ENCODE assay signal across 16 cellular contexts in genomic region chr6:12331951-12332749, GRCh38. TPM values are rescaled to one million over a fixed set of nuclear protein-coding genes. Genes with fewer than 3 reads are reported as not detected.
DNase-seq lines count a peak whose midpoint lies in the region; ATAC-seq, FAIRE-seq and TF ChIP-seq lines count a peak whose summit lies in the region.
"Had no signal": no experiment of that assay in that cellular context is flagged by ENCODE, and none has a peak within 500 bp of the region (broad histone marks: within the 10 kb centered on the region; RNA-seq: fewer than 3 reads in every experiment).

No MANE protein-coding gene starts in this region.

- H3K4me1 Mint-ChIP-seq in MCF 10A (ENCODE audit: insufficient read depth, unreplicated experiment): peaks cover 35% of the 10 kb centered on the region
- H3K4me1 Mint-ChIP-seq: brain had no signal

- H3K27me3 ChIP-seq in left ventricle myocardium inferior (ENCODE audit: low read depth): no peaks in the 10 kb centered on the region
- H3K27me3 ChIP-seq in HepG2 (ENCODE audit: control insufficient read depth in 1 of 2, insufficient read depth in 2 of 2, low read length in 2 of 2): no peaks in the 10 kb centered on the region
- H3K27me3 ChIP-seq in upper lobe of right lung: no peaks in the 10 kb centered on the region
- H3K27me3 ChIP-seq: vagina had no signal

- H2AFZ ChIP-seq in HepG2 (ENCODE audit: low read length): no peak overlapping the region

- H3K4me1 ChIP-seq in left ventricle myocardium inferior (peaks cover 17% of the 10 kb centered on the region), HepG2 (ENCODE audit: insufficient read depth, low read length) (peaks cover 91% of the 10 kb centered on the region), upper lobe of right lung (peaks cover 7% of the 10 kb centered on the region)

- no peak overlapping the region for H3K4me3 ChIP-seq in left ventricle myocardium inferior
- H3K4me3 ChIP-seq in HepG2 (replicated peaks in 1 of 3; ENCODE audit: insufficient read depth in 1 of 3, low read depth in 2 of 3, low read length in 3 of 3): no peak overlapping the region; a peak in 1 of 6 replicates
- no peak overlapping the region for H3K4me3 ChIP-seq in upper lobe of right lung
- H3K4me3 ChIP-seq: vagina had no signal

- peak overlapping the region; percentile 27; the same call in 1 of the 2 replicates for H3K9ac ChIP-seq in HepG2 (ENCODE audit: insufficient read depth, low read depth, low read length)

- peaks cover 13% of the 10 kb centered on the region for H3K36me3 Mint-ChIP-seq in MCF 10A (ENCODE audit: insufficient read depth, unreplicated experiment)
- H3K36me3 Mint-ChIP-seq: brain; natural killer cell treated with Interleukin-12 subunit alpha and Interleukin-12 subunit beta and Interleukin-15 and Interleukin-18, amount 100 ng/mL, for 72 hours had no signal

- TF ChIP-seq CTCF in left ventricle myocardium inferior (IDR thresholded peaks at IDR 0.05; ENCODE audit: borderline replicate concordance) (no peak), MCF 10A (IDR thresholded peaks at IDR 0.05; ENCODE audit: unreplicated experiment) (no peak), HepG2 (CRISPR knock-in tag; IDR thresholded peaks at IDR 0.05) (no peak), upper lobe of right lung (IDR thresholded peaks at IDR 0.05) (no peak)

- H3K27me3 Mint-ChIP-seq in MCF 10A (ENCODE audit: insufficient read depth, unreplicated experiment): no peaks in the 10 kb centered on the region
- H3K27me3 Mint-ChIP-seq: brain had no signal

- TF ChIP-seq EP300 in HepG2 (IDR thresholded peaks at IDR 0.05; ENCODE audit: low read depth in 2 of 2, low read length in 2 of 2): peak in 1 of 2 experiments; percentile 68; a peak in 1 of 4 replicates
- no peak; the same call in 1 of the 2 replicates for TF ChIP-seq EP300 in HepG2 (CRISPR knock-in tag; IDR thresholded peaks at IDR 0.05; ENCODE audit: borderline replicate concordance)

- no peaks in the 10 kb centered on the region for H4K20me1 ChIP-seq in HepG2 (ENCODE audit: insufficient read depth, low read length)

- no peaks in the 10 kb centered on the region for H3K9me3 ChIP-seq in left ventricle myocardium inferior (replicated peaks)
- no peaks in the 10 kb centered on the region for H3K9me3 ChIP-seq in HepG2 (ENCODE audit: low read length)
- H3K9me3 ChIP-seq in upper lobe of right lung: no peaks in the 10 kb centered on the region
- H3K9me3 ChIP-seq: vagina had no signal

- CTCF ChIA-PET in MCF 10A (lab: Yijun Ruan, JAX): interaction anchor here (0.6 to 3.4 kb wide), 5 partner anchors 10 to 109 kb away, joined by 3 to 13 read pairs (median 3); no protein-coding TSS in a partner anchor
- CTCF ChIA-PET in HepG2 (lab: Yijun Ruan, JAX; ENCODE audit: low intra/inter-chr PET ratio, low total read pairs): no interaction called here

- POLR2A ChIA-PET in MCF 10A (lab: Yijun Ruan, JAX) (interaction anchor here (0.6 to 13.7 kb wide), 5 partner anchors 8 to 43 kb away, joined by 3 to 252 read pairs (median 10); partner anchors contain the start of gene EDN1), HepG2 (lab: Yijun Ruan, JAX) (interaction anchor here (0.8 to 2.7 kb wide), 11 partner anchors 8 to 43 kb away, joined by 3 to 18 read pairs (median 4); partner anchors contain the start of gene EDN1)

- H3K4me3 Mint-ChIP-seq in MCF 10A (ENCODE audit: unreplicated experiment): no peak overlapping the region
- H3K4me3 Mint-ChIP-seq: brain; natural killer cell treated with Interleukin-12 subunit alpha and Interleukin-12 subunit beta and Interleukin-15 and Interleukin-18, amount 100 ng/mL, for 72 hours had no signal

- in situ Hi-C loops in HepG2 (cut with HindIII; ENCODE audit: extremely low pct_ligation_motif_present, low pct_unique_long_range_greater_than_20kb): no loop called here

- no peak overlapping the region for H3K27ac Mint-ChIP-seq in MCF 10A (ENCODE audit: low read depth, unreplicated experiment)
- H3K27ac Mint-ChIP-seq: natural killer cell treated with Interleukin-12 subunit alpha and Interleukin-12 subunit beta and Interleukin-15 and Interleukin-18, amount 100 ng/mL, for 72 hours had no signal

- TF ChIP-seq RAD21 in HepG2 (CRISPR knock-in tag; IDR thresholded peaks at IDR 0.05): no peak

- H3K9me3 Mint-ChIP-seq in MCF 10A (ENCODE audit: unreplicated experiment): no peaks in the 10 kb centered on the region
- H3K9me3 Mint-ChIP-seq: brain; natural killer cell treated with Interleukin-12 subunit alpha and Interleukin-12 subunit beta and Interleukin-15 and Interleukin-18, amount 100 ng/mL, for 72 hours had no signal

- H3K79me2 ChIP-seq in HepG2 (ENCODE audit: insufficient read depth, low read length): no peaks in the 10 kb centered on the region

- FAIRE-seq in HepG2 (lab: Jason Lieb, UNC): no peak
- FAIRE-seq: G401.6 had no signal

- no peak for DNase-seq in Right ventricle myocardium superior
- DNase-seq in left ventricle myocardium inferior: no peak
- peak; percentile 47 for DNase-seq in MCF 10A (ENCODE audit: unreplicated experiment)
- peak; percentile 90 for DNase-seq in HepG2 (ENCODE audit: low spot score)
- DNase-seq in upper lobe of right lung: no peak
- no peak for DNase-seq in HUDEP-2 (lab: John Stamatoyannopoulos, UW; ENCODE audit: unreplicated experiment in 76 of 76)
- DNase-seq in stimulated activated naive CD4-positive, alpha-beta T cell (lab: John Stamatoyannopoulos, UW): no peak
- no peak for DNase-seq in NCI-H82 treated with DMSO at 0.1 percent for 48 hours (lab: John Stamatoyannopoulos, UW; ENCODE audit: unreplicated experiment)
- DNase-seq: erythroblast, NCI-H1417, NCI-H526 treated with DMSO at 0.1 percent for 48 hours had no signal

- H3K27ac ChIP-seq in left ventricle myocardium inferior (replicated peaks) (no peak overlapping the region), HepG2 (ENCODE audit: extremely low read length, insufficient read depth, low read length) (peak overlapping the region; percentile 65), upper lobe of right lung (no peak overlapping the region)
- H3K27ac ChIP-seq: vagina had no signal

- no TSS peak for BruUV-seq in MCF 10A (replicated peaks; lab: Mats Ljungman, UMichigan)
- BruUV-seq in HepG2 (replicated peaks; lab: Mats Ljungman, UMichigan): no TSS peak

- H3K4me2 ChIP-seq in HepG2 (ENCODE audit: low read depth, low read length): peak overlapping the region; percentile 25

- peak; percentile 66 for ATAC-seq in Right ventricle myocardium superior (ENCODE audit: poor library complexity)
- ATAC-seq in HepG2: peak; percentile 76
- peak; percentile 86 for ATAC-seq in upper lobe of right lung
- ATAC-seq: activated CD4-positive, CD25-positive, alpha-beta regulatory T cell treated with anti-CD3 and anti-CD28 coated beads, Interleukin-2, amount 50 U/mL, for 24 hours; natural killer cell treated with Interleukin-12 subunit alpha and Interleukin-12 subunit beta and Interleukin-15 and Interleukin-18, amount 100 ng/mL, for 72 hours had no signal

- no peak for TF ChIP-seq POLR2A in HepG2 (IDR thresholded peaks at IDR 0.05; ENCODE audit: insufficient read depth in 1 of 2, low read depth in 2 of 2, low read length in 2 of 2)

- intact Hi-C loops in Right ventricle myocardium superior (cut with DNase I) (no loop called here), left ventricle myocardium inferior (cut with micrococcal nuclease) (no loop called here), MCF 10A (cut with micrococcal nuclease) (no loop called here), HepG2 (cut with micrococcal nuclease; ENCODE audit: unreplicated experiment) (no loop called here), upper lobe of right lung (cut with DNase I) (no loop called here)

- H3K36me3 ChIP-seq in left ventricle myocardium inferior (no peaks in the 10 kb centered on the region), HepG2 (replicated peaks in 1 of 2; ENCODE audit: control insufficient read depth in 1 of 2, insufficient read depth in 2 of 2, low read length in 2 of 2) (no peaks in the 10 kb centered on the region), upper lobe of right lung (no peaks in the 10 kb centered on the region)
- H3K36me3 ChIP-seq: vagina had no signal

- 27% methylated on average over 8 of the region's 8 CpGs for WGBS in HepG2 (ENCODE audit: low lambda C conversion rate)

TF ChIP-seq in HepG2, 621 proteins besides CTCF, POLR2A, EP300 and RAD21 (continues in another document):
- TF ChIP-seq ZNF563 (CRISPR knock-in tag; IDR thresholded peaks at IDR 0.05) (no peak), HCFC1 (IDR thresholded peaks at IDR 0.05; ENCODE audit: low read depth, low read length) (no peak)

RNA-seq across cellular contexts. Expression of gene EDN1, which starts 42.0 kb away (rescaled TPM):
- total RNA-seq in Right ventricle myocardium superior (2.2 TPM), left ventricle myocardium inferior (5.9 TPM), MCF 10A (2022) (1.2 and 2.7 TPM in 2 replicates), HepG2 (2016; rRNA removed; fragmentation: Illumina TruSeq; extraction: Trizol) (0.15 and 0.21 TPM in 2 replicates), upper lobe of right lung (18.8 TPM)
- total RNA-seq in HepG2 (2016; cell fraction: cytosol; rRNA removed; fragmentation: Illumina TruSeq; extraction: Trizol; ENCODE audit: low read depth): 0.10 TPM in 1 of 2 replicates, not detected in the other
- total RNA-seq in HepG2 (2016; cell fraction: insoluble cytoplasmic fraction; rRNA removed; fragmentation: Illumina TruSeq; extraction: Trizol): 0.22 TPM in 1 of 2 replicates, not detected in the other
- 0.07 and 0.22 TPM in 2 replicates for total RNA-seq in HepG2 (2016; cell fraction: membrane; rRNA removed; fragmentation: Illumina TruSeq; extraction: Trizol)
- 0.25 and 0.53 TPM in 2 replicates for total RNA-seq in HepG2 (2016; cell fraction: nucleus; rRNA removed; fragmentation: Illumina TruSeq; extraction: Trizol)
- polyA plus RNA-seq in HepG2 (2011; rRNA removed): 0.78 and 1.2 TPM in 2 replicates
- polyA plus RNA-seq in HepG2 (2011; cell fraction: cytosol; rRNA removed): 0.50 and 0.72 TPM in 2 replicates
- 1.3 TPM in 2 replicates for polyA plus RNA-seq in HepG2 (2011; cell fraction: nucleus; rRNA removed)
- 6.0 and 7.3 TPM in 2 replicates for polyA plus RNA-seq in HepG2 (2012)
- not detected in 2 replicates for polyA plus RNA-seq in HepG2 (2016; cell fraction: cytosol; fragmentation: Illumina TruSeq; extraction: Trizol; ENCODE audit: low read depth)
- not detected in 2 replicates for polyA plus RNA-seq in HepG2 (2016; cell fraction: insoluble cytoplasmic fraction; fragmentation: Illumina TruSeq; extraction: Trizol; ENCODE audit: low read depth)
- not detected in 2 replicates for polyA plus RNA-seq in HepG2 (2016; cell fraction: membrane; fragmentation: Illumina TruSeq; extraction: Trizol; ENCODE audit: low read depth)
- 0.90 and 1.3 TPM in 2 replicates for polyA plus RNA-seq in HepG2 (2016; cell fraction: nucleus; fragmentation: Illumina TruSeq; extraction: Trizol; ENCODE audit: insufficient read depth, low read depth)
- 1.0 TPM in 2 replicates for polyA minus RNA-seq in HepG2 (2011; rRNA and poly(A)+ RNA removed; ENCODE audit: low replicate concordance)
- 0.30 and 0.88 TPM in 2 replicates for polyA minus RNA-seq in HepG2 (2011; cell fraction: cytosol; rRNA and poly(A)+ RNA removed)
- 0.62 and 0.77 TPM in 2 replicates for polyA minus RNA-seq in HepG2 (2011; cell fraction: nucleus; rRNA and poly(A)+ RNA removed)

Comparison
In these comparisons a context has a peak if more than half of its experiments do, and no peak if none do; other contexts are left out.
1. DNase-seq: peak in MCF 10A (single experiment) and HepG2 (single experiment); none in Right ventricle myocardium superior (single experiment), left ventricle myocardium inferior (single experiment), upper lobe of right lung (single experiment), HUDEP-2 (0 of 76), stimulated activated naive CD4-positive, alpha-beta T cell (0 of 6) and NCI-H82 treated with DMSO at 0.1 percent for 48 hours (single experiment).
2. Peak in every context shown above with its lines, with median percentiles within 50 percentile points of each other: ATAC-seq.